Comparison of ENCODE assay signal across 2 cellular contexts in genomic region chr18:69162649-69163048, GRCh38.
TF ChIP-seq lines count a peak whose summit lies in the region.

No MANE protein-coding gene starts in this region.

TF ChIP-seq in HepG2, 621 proteins besides CTCF, POLR2A, EP300 and RAD21:
- TF ChIP-seq NFKB2 (CRISPR knock-in tag; IDR thresholded peaks at IDR 0.05; ENCODE audit: borderline replicate concordance) (no peak), HNRNPK (IDR thresholded peaks at IDR 0.05; ENCODE audit: low read depth, low read length, poor library complexity, severe bottlenecking) (peak; percentile 95), ZSCAN31 (CRISPR knock-in tag; IDR thresholded peaks at IDR 0.05; ENCODE audit: low read depth) (no peak), PCBP1 (IDR thresholded peaks at IDR 0.05; ENCODE audit: borderline replicate concordance, low read depth, low read length) (0 out of 2 replicates have a peak, but pooled peaks have one; percentile 80), CBX2 (IDR thresholded peaks at IDR 0.05; ENCODE audit: low read depth, low read length) (no peak), CBX2 (CRISPR knock-in tag; IDR thresholded peaks at IDR 0.05; ENCODE audit: low read depth) (no peak), MIXL1 (CRISPR knock-in tag; IDR thresholded peaks at IDR 0.05) (no peak), ZNF547 (CRISPR knock-in tag; IDR thresholded peaks at IDR 0.05) (no peak)

TF ChIP-seq in GM12891, 5 proteins besides CTCF, POLR2A, EP300 and RAD21 (continued from another document):
- TF ChIP-seq PAX5 (IDR thresholded peaks at IDR 0.05; ENCODE audit: insufficient read depth, low read length, severe bottlenecking) (no peak), SPI1 (IDR thresholded peaks at IDR 0.05; ENCODE audit: low read depth, low read length) (no peak), POLR2AphosphoS5 (IDR thresholded peaks at IDR 0.05; ENCODE audit: low read depth, low read length) (no peak), TAF1 (IDR thresholded peaks at IDR 0.05; ENCODE audit: low read depth, low read length) (no peak)
